Comparison of ENCODE assay signal across 7 cellular contexts in genomic region chr17:41864498-41864836, GRCh38. TPM values are rescaled to one million over a fixed set of nuclear protein-coding genes. Genes with fewer than 3 reads are reported as not detected.
DNase-seq lines count a peak whose midpoint lies in the region; ATAC-seq and TF ChIP-seq lines count a peak whose summit lies in the region.

No MANE protein-coding gene starts in this region.

- POLR2A ChIA-PET in activated CD4-positive, alpha-beta memory T cell treated with anti-CD3 and anti-CD28 coated beads, Interleukin-2, amount 10 ng/mL, durations not matched to agents 7 days and 5 days (lab: Charles Lee): interaction anchor here (0.8 to 4.2 kb wide), 22 partner anchors 11 to 1134 kb away, joined by 3 to 22 read pairs (median 5); partner anchors contain the start of genes ACLY, CNP, DHX58 and DNAJC7

- H3K4me1 ChIP-seq in Karpas-422 (ENCODE audit: low read length) (peaks cover 31% of the 10 kb centered on the region), osteoblast (ENCODE audit: insufficient read depth, low read length) (peaks cover 12% of the 10 kb centered on the region)

- peak overlapping the region; percentile 93 for H3K9ac ChIP-seq in Karpas-422 (ENCODE audit: low read length)

- H3K27me3 Mint-ChIP-seq in activated CD4-positive, alpha-beta memory T cell treated with anti-CD3 and anti-CD28 coated beads, Interleukin-2, amount 10 ng/mL, durations not matched to agents 7 days and 5 days: no peaks in the 10 kb centered on the region

- H3K4me2 ChIP-seq in Karpas-422 (ENCODE audit: low read depth, low read length, poor library complexity, severe bottlenecking): peak overlapping the region; percentile 87
- peak overlapping the region; percentile 100 for H3K4me2 ChIP-seq in osteoblast (ENCODE audit: insufficient read depth, low read length)

- H3K9me3 Mint-ChIP-seq in activated CD4-positive, alpha-beta memory T cell treated with anti-CD3 and anti-CD28 coated beads, Interleukin-2, amount 10 ng/mL, durations not matched to agents 7 days and 5 days: no peaks in the 10 kb centered on the region

- H3K27me3 ChIP-seq in Karpas-422 (ENCODE audit: low read length): no peaks in the 10 kb centered on the region
- H3K27me3 ChIP-seq in osteoblast (ENCODE audit: insufficient read depth, low read length): no peaks in the 10 kb centered on the region

- H3K27ac Mint-ChIP-seq in activated CD4-positive, alpha-beta memory T cell treated with anti-CD3 and anti-CD28 coated beads, Interleukin-2, amount 10 ng/mL, durations not matched to agents 7 days and 5 days: no peak overlapping the region

- H3K4me3 Mint-ChIP-seq in activated CD4-positive, alpha-beta memory T cell treated with anti-CD3 and anti-CD28 coated beads, Interleukin-2, amount 10 ng/mL, durations not matched to agents 7 days and 5 days: no peak overlapping the region

- no peaks in the 10 kb centered on the region for H3K9me2 ChIP-seq in Karpas-422 (replicated peaks; ENCODE audit: insufficient read depth, low read length)

- peaks cover 11% of the 10 kb centered on the region for H3K36me3 ChIP-seq in Karpas-422 (ENCODE audit: insufficient read depth, low read length)
- H3K36me3 ChIP-seq in osteoblast (ENCODE audit: insufficient read depth, low read length): peaks cover 28% of the 10 kb centered on the region

- DNase-seq in Karpas-422 (no peak), epithelial cell of proximal tubule (ENCODE audit: low read depth) (no peak), osteoblast (ENCODE audit: insufficient read length, low spot score, missing footprints) (no peak), SKM-1 treated with dmso at 0.1 percent for 144 hours (lab: John Stamatoyannopoulos, UW; ENCODE audit: unreplicated experiment) (no peak), NCI-H187 (lab: John Stamatoyannopoulos, UW) (no peak)
- DNase-seq in activated CD4-positive, alpha-beta memory T cell treated with anti-CD3 and anti-CD28 coated beads, Interleukin-2, amount 10 ng/mL, durations not matched to agents 7 days and 5 days: no peak

- ATAC-seq in GM21367 (IDR thresholded peaks at IDR 0.05; ENCODE audit: unreplicated experiment): peak; percentile 19

- H3K36me3 Mint-ChIP-seq in activated CD4-positive, alpha-beta memory T cell treated with anti-CD3 and anti-CD28 coated beads, Interleukin-2, amount 10 ng/mL, durations not matched to agents 7 days and 5 days (ENCODE audit: low read depth): peaks cover 32% of the 10 kb centered on the region

- CTCF ChIA-PET in activated CD4-positive, alpha-beta memory T cell treated with anti-CD3 and anti-CD28 coated beads, Interleukin-2, amount 10 ng/mL, durations not matched to agents 7 days and 5 days (lab: Charles Lee): interaction anchor here (0.8 to 1.4 kb wide), 9 partner anchors 20 to 317 kb away, joined by 3 to 9 read pairs (median 3); partner anchors contain the start of genes ACLY, KCNH4, ODAD4 and P3H4

- peak overlapping the region; percentile 56; the same call in 1 of the 2 replicates for H3K27ac ChIP-seq in Karpas-422 (ENCODE audit: low read length)
- peak overlapping the region; percentile 73 for H3K27ac ChIP-seq in osteoblast (ENCODE audit: low read depth, low read length)

- peaks cover 47% of the 10 kb centered on the region for H3K4me1 Mint-ChIP-seq in activated CD4-positive, alpha-beta memory T cell treated with anti-CD3 and anti-CD28 coated beads, Interleukin-2, amount 10 ng/mL, durations not matched to agents 7 days and 5 days

- TF ChIP-seq CTCF in epithelial cell of proximal tubule (conservative IDR thresholded peaks at IDR 0.05; ENCODE audit: low read depth, low read length) (no peak), osteoblast (IDR thresholded peaks at IDR 0.05; ENCODE audit: extremely low read depth, low read depth, low read length) (no peak)

- H2AFZ ChIP-seq in Karpas-422 (ENCODE audit: low read length) (peak overlapping the region; percentile 51; the same call in 1 of the 2 replicates), osteoblast (ENCODE audit: low read length) (peak overlapping the region; percentile 89)

- H3K9me3 ChIP-seq in Karpas-422 (ENCODE audit: low read length) (no peaks in the 10 kb centered on the region), osteoblast (ENCODE audit: low read depth, low read length) (no peaks in the 10 kb centered on the region)

- H4K20me1 ChIP-seq in Karpas-422 (ENCODE audit: insufficient read depth, low read depth, low read length): peaks cover 13% of the 10 kb centered on the region; the same call in 1 of the 2 replicates
- H4K20me1 ChIP-seq in osteoblast (ENCODE audit: insufficient read depth, low read length): peaks cover 45% of the 10 kb centered on the region

- H3K79me2 ChIP-seq in Karpas-422 (ENCODE audit: low read length): peaks cover 54% of the 10 kb centered on the region
- H3K79me2 ChIP-seq in osteoblast (ENCODE audit: insufficient read depth, low read length): peaks cover 53% of the 10 kb centered on the region

- H3K4me3 ChIP-seq in Karpas-422 (ENCODE audit: low read length) (peak overlapping the region; percentile 90), epithelial cell of proximal tubule (ENCODE audit: low read depth, low read length) (peak overlapping the region; percentile 93), osteoblast (ENCODE audit: insufficient read depth, low read length) (peak overlapping the region; percentile 98)

RNA-seq across cellular contexts. Expression of gene KLHL11, which starts 0.8 kb away (rescaled TPM):
- 14.3 and 19.0 TPM in 2 replicates for total RNA-seq in Karpas-422 (2014; rRNA removed; shearing (Covaris generic); ENCODE audit: low replicate concordance)
- total RNA-seq in epithelial cell of proximal tubule: 12.3 and 13.8 TPM in 2 replicates
- total RNA-seq in osteoblast: 28.6 and 34.7 TPM in 2 replicates
- 10 to 100 TPM; 13.9 to 14.4 TPM for total RNA-seq in activated CD4-positive, alpha-beta memory T cell treated with anti-CD3 and anti-CD28 coated beads, Interleukin-2, amount 10 ng/mL, durations not matched to agents 7 days and 5 days

RNA-seq across cellular contexts. Expression of gene KLHL10, which starts 26.8 kb away (rescaled TPM):
- 0.29 TPM in 1 of 2 replicates, not detected in the other for total RNA-seq in Karpas-422 (2014; rRNA removed; shearing (Covaris generic); ENCODE audit: low replicate concordance)
- not detected in 2 replicates for total RNA-seq in epithelial cell of proximal tubule
- total RNA-seq in osteoblast: 0.36 and 0.59 TPM in 2 replicates
- total RNA-seq in activated CD4-positive, alpha-beta memory T cell treated with anti-CD3 and anti-CD28 coated beads, Interleukin-2, amount 10 ng/mL, durations not matched to agents 7 days and 5 days: not detected

RNA-seq across cellular contexts. Expression of gene NT5C3B, which starts 28.4 kb away (rescaled TPM):
- total RNA-seq in Karpas-422 (2014; rRNA removed; shearing (Covaris generic); ENCODE audit: low replicate concordance): 10.5 and 17.8 TPM in 2 replicates
- total RNA-seq in epithelial cell of proximal tubule: 67.6 and 70.8 TPM in 2 replicates
- 69.8 and 70.4 TPM in 2 replicates for total RNA-seq in osteoblast
- total RNA-seq in activated CD4-positive, alpha-beta memory T cell treated with anti-CD3 and anti-CD28 coated beads, Interleukin-2, amount 10 ng/mL, durations not matched to agents 7 days and 5 days: 10 to 100 TPM; 16.1 to 19.0 TPM

RNA-seq across cellular contexts. Expression of gene FKBP10, which starts 51.7 kb away (rescaled TPM):
- 0.54 and 1.9 TPM in 2 replicates for total RNA-seq in Karpas-422 (2014; rRNA removed; shearing (Covaris generic); ENCODE audit: low replicate concordance)
- total RNA-seq in epithelial cell of proximal tubule (106 and 143 TPM in 2 replicates), osteoblast (387 and 396 TPM in 2 replicates)
- total RNA-seq in activated CD4-positive, alpha-beta memory T cell treated with anti-CD3 and anti-CD28 coated beads, Interleukin-2, amount 10 ng/mL, durations not matched to agents 7 days and 5 days: not detected

RNA-seq across cellular contexts. Expression of gene P3H4, which starts 52.7 kb away (rescaled TPM):
- total RNA-seq in Karpas-422 (2014; rRNA removed; shearing (Covaris generic); ENCODE audit: low replicate concordance): 0.61 TPM in 1 of 2 replicates, not detected in the other
- total RNA-seq in epithelial cell of proximal tubule: 47.8 and 55.5 TPM in 2 replicates
- total RNA-seq in osteoblast: 59.7 and 66.6 TPM in 2 replicates
- total RNA-seq in activated CD4-positive, alpha-beta memory T cell treated with anti-CD3 and anti-CD28 coated beads, Interleukin-2, amount 10 ng/mL, durations not matched to agents 7 days and 5 days: 1 to 10 TPM; 1.8 to 1.9 TPM
